1 cellular context compared by ENCODE assay signal in the genomic region with DNA sequence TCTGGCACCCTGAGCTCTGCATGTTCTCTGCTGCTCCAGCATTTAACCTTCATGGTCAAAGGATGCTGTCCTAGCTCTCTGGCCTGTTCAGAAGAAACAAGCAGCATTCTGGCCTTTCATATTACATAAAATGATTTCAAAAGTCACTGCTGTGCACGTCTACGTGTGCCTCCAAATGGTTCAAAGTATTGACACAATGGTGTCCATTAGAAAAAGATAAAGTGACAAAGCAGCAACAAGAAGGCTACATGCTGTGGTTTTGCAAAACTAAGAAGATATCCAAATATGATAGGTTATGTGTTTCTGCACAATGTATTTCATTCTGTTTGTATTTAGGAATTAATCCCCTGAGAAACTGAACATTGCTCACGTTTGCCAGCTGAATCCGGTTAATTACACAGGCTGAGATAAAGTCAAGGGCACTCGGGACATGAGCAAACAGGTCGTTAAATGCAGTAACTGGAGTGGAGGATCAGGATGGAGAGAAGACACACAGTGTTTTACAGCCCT.
TF ChIP-seq lines count a peak whose summit lies in the region.

No MANE protein-coding gene starts in this region.

TF ChIP-seq in HepG2, 621 proteins besides CTCF, POLR2A, EP300 and RAD21 (continued from another document):
- TF ChIP-seq, protein P1, sequence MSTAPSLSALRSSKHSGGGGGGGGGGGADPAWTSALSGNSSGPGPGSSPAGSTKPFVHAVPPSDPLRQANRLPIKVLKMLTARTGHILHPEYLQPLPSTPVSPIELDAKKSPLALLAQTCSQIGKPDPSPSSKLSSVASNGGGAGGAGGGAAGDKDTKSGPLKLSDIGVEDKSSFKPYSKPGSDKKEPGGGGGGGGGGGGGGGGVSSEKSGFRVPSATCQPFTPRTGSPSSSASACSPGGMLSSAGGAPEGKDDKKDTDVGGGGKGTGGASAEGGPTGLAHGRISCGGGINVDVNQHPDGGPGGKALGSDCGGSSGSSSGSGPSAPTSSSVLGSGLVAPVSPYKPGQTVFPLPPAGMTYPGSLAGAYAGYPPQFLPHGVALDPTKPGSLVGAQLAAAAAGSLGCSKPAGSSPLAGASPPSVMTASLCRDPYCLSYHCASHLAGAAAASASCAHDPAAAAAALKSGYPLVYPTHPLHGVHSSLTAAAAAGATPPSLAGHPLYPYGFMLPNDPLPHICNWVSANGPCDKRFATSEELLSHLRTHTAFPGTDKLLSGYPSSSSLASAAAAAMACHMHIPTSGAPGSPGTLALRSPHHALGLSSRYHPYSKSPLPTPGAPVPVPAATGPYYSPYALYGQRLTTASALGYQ (CRISPR knock-in tag; IDR thresholded peaks at IDR 0.05): no peak
- 0 out of 2 replicates have a peak, but pooled peaks have one; percentile 9 for TF ChIP-seq BCL6 (CRISPR knock-in tag; IDR thresholded peaks at IDR 0.05)
- peak; percentile 58 for TF ChIP-seq RCOR2 (CRISPR knock-in tag; IDR thresholded peaks at IDR 0.05)
- TF ChIP-seq, protein P2, sequence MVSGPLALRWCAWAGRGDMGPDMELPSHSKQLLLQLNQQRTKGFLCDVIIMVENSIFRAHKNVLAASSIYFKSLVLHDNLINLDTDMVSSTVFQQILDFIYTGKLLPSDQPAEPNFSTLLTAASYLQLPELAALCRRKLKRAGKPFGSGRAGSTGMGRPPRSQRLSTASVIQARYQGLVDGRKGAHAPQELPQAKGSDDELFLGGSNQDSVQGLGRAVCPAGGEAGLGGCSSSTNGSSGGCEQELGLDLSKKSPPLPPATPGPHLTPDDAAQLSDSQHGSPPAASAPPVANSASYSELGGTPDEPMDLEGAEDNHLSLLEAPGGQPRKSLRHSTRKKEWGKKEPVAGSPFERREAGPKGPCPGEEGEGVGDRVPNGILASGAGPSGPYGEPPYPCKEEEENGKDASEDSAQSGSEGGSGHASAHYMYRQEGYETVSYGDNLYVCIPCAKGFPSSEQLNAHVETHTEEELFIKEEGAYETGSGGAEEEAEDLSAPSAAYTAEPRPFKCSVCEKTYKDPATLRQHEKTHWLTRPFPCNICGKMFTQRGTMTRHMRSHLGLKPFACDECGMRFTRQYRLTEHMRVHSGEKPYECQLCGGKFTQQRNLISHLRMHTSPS (CRISPR knock-in tag; IDR thresholded peaks at IDR 0.05; ENCODE audit: low read depth): no peak
